8 cellular contexts compared by ENCODE assay signal in genomic region chr17:37608369-37609169, GRCh38. TPM values are rescaled to one million over a fixed set of nuclear protein-coding genes. Genes with fewer than 3 reads are reported as not detected.
A peak's percentile ranks its signal among the peaks of the same experiment; 100 is the strongest.
DNase-seq lines count a peak whose midpoint lies in the region; ATAC-seq and TF ChIP-seq lines count a peak whose summit lies in the region.

No MANE protein-coding gene starts in this region.

- no peak for TF ChIP-seq CTCF in omental fat pad (IDR thresholded peaks at IDR 0.05)

- H3K27ac Mint-ChIP-seq in activated naive CD4-positive, alpha-beta T cell treated with anti-CD3 and anti-CD28 coated beads, Interleukin-2, amount 10 ng/mL, durations not matched to agents 7 days and 5 days = peak overlapping the region; percentile 88

- intact Hi-C loops in Right ventricle myocardium superior (cut with DNase I) = no loop called here

- DNase-seq in stimulated activated naive CD4-positive, alpha-beta T cell (lab: John Stamatoyannopoulos, UW) = peak in 5 of 6 experiments; percentile 14 to 69 (median 45)
- no peak for DNase-seq in stimulated activated naive CD4-positive, alpha-beta T cell treated with Interleukin-2 at 50 U/mL for 16 hours (lab: John Stamatoyannopoulos, UW)
- DNase-seq in NCI-H460 (ENCODE audit: extremely low read depth, low read depth) = peak; percentile 6
- DNase-seq in activated naive CD4-positive, alpha-beta T cell treated with anti-CD3 and anti-CD28 coated beads, Interleukin-2, amount 10 ng/mL, durations not matched to agents 7 days and 5 days = no peak
- DNase-seq in Right ventricle myocardium superior = no peak
- DNase-seq in omental fat pad (ENCODE audit: low spot score) = no peak
- no peak for DNase-seq in activated gamma-delta T cell (lab: John Stamatoyannopoulos, UW)

- peaks cover 44% of the 10 kb centered on the region for H3K4me1 Mint-ChIP-seq in activated naive CD4-positive, alpha-beta T cell treated with anti-CD3 and anti-CD28 coated beads, Interleukin-2, amount 10 ng/mL, durations not matched to agents 7 days and 5 days

- no peaks in the 10 kb centered on the region for H3K27me3 Mint-ChIP-seq in activated naive CD4-positive, alpha-beta T cell treated with anti-CD3 and anti-CD28 coated beads, Interleukin-2, amount 10 ng/mL, durations not matched to agents 7 days and 5 days

- peak overlapping the region; percentile 72 for H3K4me3 Mint-ChIP-seq in activated naive CD4-positive, alpha-beta T cell treated with anti-CD3 and anti-CD28 coated beads, Interleukin-2, amount 10 ng/mL, durations not matched to agents 7 days and 5 days

- H3K36me3 Mint-ChIP-seq in activated naive CD4-positive, alpha-beta T cell treated with anti-CD3 and anti-CD28 coated beads, Interleukin-2, amount 10 ng/mL, durations not matched to agents 7 days and 5 days = peaks cover 34% of the 10 kb centered on the region

- peak; percentile 14 for ATAC-seq in HG02981 (IDR thresholded peaks at IDR 0.05; ENCODE audit: unreplicated experiment)
- ATAC-seq in Right ventricle myocardium superior (ENCODE audit: poor library complexity) = peak; percentile 48
- peak; percentile 57 for ATAC-seq in omental fat pad (ENCODE audit: low FRiP score)

- CTCF ChIA-PET in activated naive CD4-positive, alpha-beta T cell treated with anti-CD3 and anti-CD28 coated beads, Interleukin-2, amount 10 ng/mL, durations not matched to agents 7 days and 5 days (lab: Charles Lee) = interaction anchor here (1.1 to 1.6 kb wide), 3 partner anchors 34 to 208 kb away, joined by 3 to 4 read pairs (median 3); partner anchors contain the start of gene DDX52

- no peaks in the 10 kb centered on the region for H3K9me3 Mint-ChIP-seq in activated naive CD4-positive, alpha-beta T cell treated with anti-CD3 and anti-CD28 coated beads, Interleukin-2, amount 10 ng/mL, durations not matched to agents 7 days and 5 days

RNA-seq across cellular contexts. Expression of gene SYNRG, which starts 0.6 kb away (rescaled TPM):
- 6.0 TPM in 2 replicates for total RNA-seq in NCI-H460 (2014; rRNA removed; shearing (Covaris generic))
- 6.7 and 8.7 TPM in 2 replicates for polyA plus RNA-seq in NCI-H460 (2014; cell fraction: nucleus; rRNA removed)
- 32.6 TPM for total RNA-seq in Right ventricle myocardium superior
- total RNA-seq in omental fat pad = 10 to 100 TPM; 17.4 to 33.1 (median 22.7) TPM

RNA-seq across cellular contexts. Expression of gene DDX52, which starts 34.7 kb away (rescaled TPM):
- total RNA-seq in NCI-H460 (2014; rRNA removed; shearing (Covaris generic)) = 45.1 and 49.4 TPM in 2 replicates
- 21.5 and 38.0 TPM in 2 replicates for polyA plus RNA-seq in NCI-H460 (2014; cell fraction: nucleus; rRNA removed)
- total RNA-seq in Right ventricle myocardium superior (13.6 TPM), omental fat pad (10 to 100 TPM; 13.1 to 23.9 (median 16.6) TPM)

Comparison
In these comparisons a context has a peak if more than half of its experiments do, and no peak if none do; other contexts are left out.
1. DNase-seq: peak in stimulated activated naive CD4-positive, alpha-beta T cell (5 of 6) and NCI-H460 (single experiment); none in stimulated activated naive CD4-positive, alpha-beta T cell treated with Interleukin-2 at 50 U/mL for 16 hours (single experiment), activated naive CD4-positive, alpha-beta T cell treated with anti-CD3 and anti-CD28 coated beads, Interleukin-2, amount 10 ng/mL, durations not matched to agents 7 days and 5 days (single experiment), Right ventricle myocardium superior (single experiment), omental fat pad (single experiment) and activated gamma-delta T cell (single experiment).
2. Peak in every context shown above with its lines, with median percentiles within 50 percentile points of each other: ATAC-seq.